In the genomic region with DNA sequence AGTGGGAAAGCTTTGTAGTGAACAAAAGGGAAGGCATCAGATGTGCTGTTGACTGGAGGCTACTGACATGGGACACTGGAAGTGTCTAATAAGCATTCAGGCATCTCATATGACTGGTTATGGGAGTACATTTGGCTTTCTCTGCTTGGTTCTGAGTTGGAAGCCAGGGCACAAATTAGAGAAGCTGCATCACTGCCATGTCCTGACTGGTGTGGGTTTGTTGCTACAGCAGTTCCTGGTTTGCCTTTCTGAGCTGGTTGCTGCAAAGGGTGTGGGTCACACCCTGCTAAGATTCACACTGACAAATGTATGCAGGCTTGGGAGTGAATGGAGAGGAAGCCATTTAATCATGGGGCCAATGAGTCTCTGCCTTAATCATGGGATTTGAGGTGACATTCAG, we compare ENCODE assay signal across 30 cellular contexts.
"Had no signal": no experiment of that assay in that cellular context is flagged by ENCODE, and none has a peak within 500 bp of the region (broad histone marks: within the 10 kb centered on the region; RNA-seq: fewer than 3 reads in every experiment).

No MANE protein-coding gene starts in this region.

- H3K4me1 Mint-ChIP-seq: activated CD4-positive, alpha-beta T cell treated with anti-CD3 and anti-CD28 coated beads for 36 hours; mesothelial cell of epicardium had no signal

- H3K27me3 ChIP-seq: body of pancreas, cardiac muscle cell, gastrocnemius medialis, ovary, right lobe of liver, testis, transverse colon had no signal

- H3K9me3 Mint-ChIP-seq: activated T-cell treated with anti-CD3 and anti-CD28 coated beads, Interleukin-2, amount 50 U/mL, for 72 hours; effector memory CD8-positive, alpha-beta T cell; naive thymus-derived CD8-positive, alpha-beta T cell had no signal

- DNase-seq: activated CD4-positive, alpha-beta T cell treated with anti-CD3 and anti-CD28 coated beads for 36 hours; activated CD4-positive, CD25-positive, alpha-beta regulatory T cell; activated CD8-positive, alpha-beta memory T cell treated with anti-CD3 and anti-CD28 coated beads, Interleukin-2, amount 10 ng/mL, durations not matched to agents 7 days and 5 days; activated CD8-positive, alpha-beta T cell treated with anti-CD3 and anti-CD28 coated beads, Interleukin-2, amount 10 ng/mL, durations not matched to agents 7 days and 5 days; activated effector memory CD4-positive, alpha-beta T cell treated with Interleukin-2 at 50 U/mL for 16 hours; activated naive CD4-positive, alpha-beta T cell treated with Interleukin-2 at 50 U/mL for 16 hours; activated T-cell treated with anti-CD3 and anti-CD28 coated beads for 4 hours; activated T-cell treated with anti-CD3 and anti-CD28 coated beads, Interleukin-2, amount 50 U/mL, for 72 hours; anterior cingulate cortex; body of pancreas; cortex of kidney; effector memory CD8-positive, alpha-beta T cell; gastrocnemius medialis; glutamatergic neuron; islet precursor cell; left ventricle myocardium superior; naive thymus-derived CD8-positive, alpha-beta T cell; ovary; right lobe of liver; stimulated activated CD4-positive, alpha-beta T cell treated with anti-CD3 and anti-CD28 coated beads, Interleukin-12 subunit alpha, Interleukin-12 subunit beta, amount 100 ng/mL, for 4 hours; stimulated activated CD4-positive, alpha-beta T cell treated with anti-CD3 and anti-CD28 coated beads, Interleukin-4, amount 100 ng/mL, for 1 hour; stimulated activated naive CD8-positive, alpha-beta T cell treated with anti-CD3 and anti-CD28 coated beads, Interleukin-15, Interleukin-2, amounts not matched to agents 100 U/mL and 50 U/mL, for 24 hours; T-helper 1 cell; testis; transverse colon had no signal

- ATAC-seq: activated CD4-positive, alpha-beta T cell treated with anti-CD3 and anti-CD28 coated beads for 36 hours; activated CD8-positive, alpha-beta memory T cell treated with anti-CD3 and anti-CD28 coated beads, Interleukin-2, amount 10 ng/mL, durations not matched to agents 7 days and 5 days; activated CD8-positive, alpha-beta T cell treated with anti-CD3 and anti-CD28 coated beads, Interleukin-2, amount 10 ng/mL, durations not matched to agents 7 days and 5 days; activated T-cell treated with anti-CD3 and anti-CD28 coated beads, Interleukin-2, amount 50 U/mL, for 72 hours; body of pancreas; effector memory CD8-positive, alpha-beta T cell; gastrocnemius medialis; left ventricle myocardium superior; naive thymus-derived CD8-positive, alpha-beta T cell; right lobe of liver; stimulated activated naive CD8-positive, alpha-beta T cell treated with anti-CD3 and anti-CD28 coated beads, Interleukin-15, Interleukin-2, amounts not matched to agents 100 U/mL and 50 U/mL, for 24 hours had no signal

- H3K36me3 ChIP-seq: cardiac muscle cell, gastrocnemius medialis, ovary, right lobe of liver, transverse colon had no signal

- H3K4me3 Mint-ChIP-seq: activated CD4-positive, alpha-beta T cell treated with anti-CD3 and anti-CD28 coated beads for 36 hours; activated CD8-positive, alpha-beta memory T cell treated with anti-CD3 and anti-CD28 coated beads, Interleukin-2, amount 10 ng/mL, durations not matched to agents 7 days and 5 days; activated CD8-positive, alpha-beta T cell treated with anti-CD3 and anti-CD28 coated beads, Interleukin-2, amount 10 ng/mL, durations not matched to agents 7 days and 5 days; activated naive CD8-positive, alpha-beta T cell; activated T-cell treated with anti-CD3 and anti-CD28 coated beads, Interleukin-2, amount 50 U/mL, for 72 hours; effector memory CD8-positive, alpha-beta T cell; mesothelial cell of epicardium; naive thymus-derived CD8-positive, alpha-beta T cell had no signal

- H3K27ac ChIP-seq: body of pancreas, cardiac muscle cell, gastrocnemius medialis, ovary, right lobe of liver, skin epidermis, testis, transverse colon had no signal

- H3K27ac Mint-ChIP-seq: activated CD4-positive, alpha-beta T cell treated with anti-CD3 and anti-CD28 coated beads for 36 hours; activated CD8-positive, alpha-beta memory T cell treated with anti-CD3 and anti-CD28 coated beads, Interleukin-2, amount 10 ng/mL, durations not matched to agents 7 days and 5 days; activated CD8-positive, alpha-beta T cell treated with anti-CD3 and anti-CD28 coated beads, Interleukin-2, amount 10 ng/mL, durations not matched to agents 7 days and 5 days; activated naive CD8-positive, alpha-beta T cell; activated T-cell treated with anti-CD3 and anti-CD28 coated beads, Interleukin-2, amount 50 U/mL, for 72 hours; mesothelial cell of epicardium; progenitor cell of endocrine pancreas had no signal

- H3K27me3 Mint-ChIP-seq: activated CD4-positive, alpha-beta T cell treated with anti-CD3 and anti-CD28 coated beads for 36 hours; activated CD8-positive, alpha-beta memory T cell treated with anti-CD3 and anti-CD28 coated beads, Interleukin-2, amount 10 ng/mL, durations not matched to agents 7 days and 5 days; activated naive CD8-positive, alpha-beta T cell; effector memory CD8-positive, alpha-beta T cell; naive thymus-derived CD8-positive, alpha-beta T cell; progenitor cell of endocrine pancreas had no signal

- H3K9me3 ChIP-seq: body of pancreas, gastrocnemius medialis, ovary, right lobe of liver, testis, transverse colon had no signal

- H3K4me1 ChIP-seq: body of pancreas, gastrocnemius medialis, right lobe of liver, testis, transverse colon had no signal

- H3K4me3 ChIP-seq: body of pancreas, cardiac muscle cell, gastrocnemius medialis, ovary, right lobe of liver, skin epidermis, testis, transverse colon had no signal
